Comparison of ENCODE assay signal across 8 cellular contexts in genomic region chr17:47323382-47324223, GRCh38. TPM values are rescaled to one million over a fixed set of nuclear protein-coding genes. Genes with fewer than 3 reads are reported as not detected.
DNase-seq lines count a peak whose midpoint lies in the region; ATAC-seq, FAIRE-seq and TF ChIP-seq lines count a peak whose summit lies in the region.

EFCAB13 (plus strand) TSS chr17:47323955; CDS start chr17:47328354, 4,399 bp downstream.

- H3K27me3 ChIP-seq in pancreas (no peaks in the 10 kb centered on the region), tibial artery (no peaks in the 10 kb centered on the region)

- TF ChIP-seq CTCF in GM10266 (IDR thresholded peaks at IDR 0.05; ENCODE audit: control insufficient read depth, insufficient read depth, low read depth, missing control alignments) (peak; percentile 32), HFF-Myc (IDR thresholded peaks at IDR 0.05; ENCODE audit: low read depth, low read length, missing control alignments) (no peak), pancreas (IDR thresholded peaks at IDR 0.05) (no peak), tibial artery (IDR thresholded peaks at IDR 0.05) (peak; percentile 18 to 34)

- intact Hi-C loops in Right ventricle myocardium superior (cut with DNase I) (no loop called here), pancreas (cut with DNase I) (no loop called here), tibial artery (cut with DNase I; ENCODE audit: low total_unique reads) (no loop called here)

- DNase-seq in GM10266 (ENCODE audit: extremely low spot score) (peak; percentile 90), HFF-Myc (ENCODE audit: extremely low read depth, low read depth) (no peak), MV-4-11 (lab: John Stamatoyannopoulos, UW) (peak; percentile 88), SKM-1 (lab: John Stamatoyannopoulos, UW; ENCODE audit: unreplicated experiment) (peak; percentile 66), Right ventricle myocardium superior (peak; percentile 95), pancreas (peak; percentile 81 to 95 (median 90)), tibial artery (peak; percentile 90 to 94)
- peak; percentile 89 for DNase-seq in activated naive CD8-positive, alpha-beta T cell treated with anti-CD3 and anti-CD28 coated beads for 36 hours

- peak; percentile 99 for ATAC-seq in Right ventricle myocardium superior (ENCODE audit: poor library complexity)
- ATAC-seq in pancreas, result peak; percentile 96 to 99 (median 97)

- H3K36me3 ChIP-seq in pancreas, result no peaks in the 10 kb centered on the region
- peaks cover 0 to 4% (median 0%) of the 10 kb centered on the region in 3 donors for H3K36me3 ChIP-seq in tibial artery

- H3K9me3 ChIP-seq in pancreas (no peaks in the 10 kb centered on the region), tibial artery (no peaks in the 10 kb centered on the region)

- H3K27ac Mint-ChIP-seq in activated naive CD8-positive, alpha-beta T cell treated with anti-CD3 and anti-CD28 coated beads for 36 hours, result peak within 1 kb of the TSS; percentile 97

- no peaks in the 10 kb centered on the region for H3K36me3 Mint-ChIP-seq in activated naive CD8-positive, alpha-beta T cell treated with anti-CD3 and anti-CD28 coated beads for 36 hours

- H3K9me3 Mint-ChIP-seq in activated naive CD8-positive, alpha-beta T cell treated with anti-CD3 and anti-CD28 coated beads for 36 hours, result peaks cover 5% of the 10 kb centered on the region

- H3K4me3 ChIP-seq in HFF-Myc (replicated peaks; ENCODE audit: low read depth, low read length), result peak within 1 kb of the TSS; percentile 55
- H3K4me3 ChIP-seq in pancreas, result peak within 1 kb of the TSS; percentile 47 to 69 (median 53)
- peak within 1 kb of the TSS; percentile 80 to 90 for H3K4me3 ChIP-seq in tibial artery

- peaks cover 17% of the 10 kb centered on the region for H3K4me1 Mint-ChIP-seq in activated naive CD8-positive, alpha-beta T cell treated with anti-CD3 and anti-CD28 coated beads for 36 hours

- peak within 1 kb of the TSS; percentile 94 for H3K4me3 Mint-ChIP-seq in activated naive CD8-positive, alpha-beta T cell treated with anti-CD3 and anti-CD28 coated beads for 36 hours

- 1% methylated on average over 64 to 72 of the region's 72 CpGs for WGBS in pancreas, 2 donors

- H3K4me1 ChIP-seq in pancreas, result peaks cover 0 to 4% (median 0%) of the 10 kb centered on the region in 3 donors
- H3K4me1 ChIP-seq in tibial artery, result peaks cover 0 to 10% (median 2%) of the 10 kb centered on the region in 4 donors

- H3K27ac ChIP-seq in pancreas, result peak within 1 kb of the TSS; percentile 76 to 91 (median 84)
- peak within 1 kb of the TSS; percentile 95 to 97 for H3K27ac ChIP-seq in tibial artery

- FAIRE-seq in pancreas (lab: Jason Lieb, UNC), result no peak

- H3K27me3 Mint-ChIP-seq in activated naive CD8-positive, alpha-beta T cell treated with anti-CD3 and anti-CD28 coated beads for 36 hours, result peaks cover 5% of the 10 kb centered on the region

RNA-seq across cellular contexts. Expression of gene EFCAB13, which starts in this region (rescaled TPM):
- total RNA-seq in activated naive CD8-positive, alpha-beta T cell treated with anti-CD3 and anti-CD28 coated beads for 36 hours, result 1 to 10 TPM; 2.9 to 5.0 TPM
- total RNA-seq in Right ventricle myocardium superior (3.0 TPM), pancreas (1 to 10 TPM in 5 of 6 donors, under 1 TPM in 1; 0.82 to 6.7 (median 2.6) TPM)
- polyA plus RNA-seq in pancreas, result 1 to 10 TPM in 1 of 2 donors, under 1 TPM in 1; 0.46 to 1.2 TPM

Comparison
In these comparisons a context has a peak if more than half of its experiments do, and no peak if none do; other contexts are left out.
1. CTCF ChIP-seq: peak in GM10266 (single experiment) and tibial artery (2 of 2); none in HFF-Myc (single experiment) and pancreas (0 of 4).
2. Peak in every context shown above with its lines, with median percentiles within 50 percentile points of each other: H3K4me3 ChIP-seq.